ENCODE assay signal across 27 cellular contexts in the genomic region with DNA sequence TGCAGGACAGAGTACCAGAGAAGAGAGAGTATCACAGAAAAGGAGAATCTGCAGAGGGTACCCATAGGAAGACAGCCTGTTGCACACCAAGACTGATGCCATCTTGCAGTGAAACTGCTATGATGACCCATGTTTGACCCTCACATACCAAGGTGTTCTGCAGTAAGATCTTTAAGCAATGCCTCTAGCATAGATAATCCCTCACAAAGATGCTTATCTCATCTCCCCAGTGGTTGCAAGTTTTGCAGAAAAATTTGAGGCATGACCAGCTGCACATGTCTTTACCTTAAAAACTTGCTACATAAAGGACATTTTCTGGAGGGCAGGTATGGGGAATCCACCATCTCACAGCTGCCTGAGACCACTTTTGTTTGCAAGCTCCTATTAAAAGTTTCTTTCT.
"Had no signal": no experiment of that assay in that cellular context is flagged by ENCODE, and none has a peak within 500 bp of the region (broad histone marks: within the 10 kb centered on the region; RNA-seq: fewer than 3 reads in every experiment).

No MANE protein-coding gene starts in this region.

- H3K36me3 ChIP-seq: brain microvascular endothelial cell, left ventricle myocardium inferior, ovary, right lobe of liver, thyroid gland, upper lobe of right lung had no signal

- H3K27me3 ChIP-seq: brain microvascular endothelial cell, ovary, right lobe of liver, thyroid gland, upper lobe of right lung had no signal

- H3K9me3 ChIP-seq: left ventricle myocardium inferior, ovary, right lobe of liver, thyroid gland, upper lobe of right lung had no signal

- H3K27ac ChIP-seq: brain microvascular endothelial cell, coronary artery, left ventricle myocardium inferior, ovary, right lobe of liver, thyroid gland, upper lobe of right lung, VCaP had no signal

- H3K4me3 ChIP-seq: coronary artery, left ventricle myocardium inferior, lung, ovary, right lobe of liver, thyroid gland, upper lobe of right lung had no signal

- DNase-seq: activated CD4-positive, alpha-beta T cell treated with anti-CD3 and anti-CD28 coated beads for 48 hours; activated CD4-positive, alpha-beta T cell treated with anti-CD3 and anti-CD28 coated beads, Interleukin-2, amount 50 U/mL, for 48 hours; activated CD8-positive, alpha-beta memory T cell treated with anti-CD3 and anti-CD28 coated beads, Interleukin-2, amount 50 U/mL, for 4 hours; activated effector memory CD4-positive, alpha-beta T cell treated with anti-CD3 and anti-CD28 coated beads, Interleukin-2, amount 50 U/mL, for 16 hours; activated naive CD4-positive, alpha-beta T cell treated with anti-CD3 and anti-CD28 coated beads for 36 hours; activated naive CD8-positive, alpha-beta T cell treated with anti-CD3 and anti-CD28 coated beads for 36 hours; activated T-cell treated with anti-CD3 and anti-CD28 coated beads, Interleukin-2, amount 50 U/mL, for 1 hour; amniotic stem cell; brain microvascular endothelial cell; foreskin fibroblast; head of caudate nucleus; hypothalamus; immature natural killer cell; left ventricle myocardium inferior; naive B cell; ovary; right lobe of liver; small intestine; stimulated activated CD4-positive, alpha-beta T cell treated with anti-CD3 and anti-CD28 coated beads, Interleukin-4, amount 100 ng/mL, for 24 hours; stimulated activated naive CD8-positive, alpha-beta T cell treated with anti-CD3 and anti-CD28 coated beads, Interleukin-15, amount 100 ng/mL, for 72 hours; T-helper 9 cell; thyroid gland; upper lobe of right lung had no signal

- ATAC-seq: right lobe of liver; stimulated activated effector memory CD8-positive, alpha-beta T cell treated with anti-CD3 and anti-CD28 coated beads, Interleukin-12 subunit alpha, Interleukin-12 subunit beta, amount 100 ng/mL, for 72 hours; stimulated activated naive CD8-positive, alpha-beta T cell treated with anti-CD3 and anti-CD28 coated beads, Interleukin-15, amount 100 ng/mL, for 72 hours; upper lobe of right lung had no signal

- H3K4me1 ChIP-seq: left ventricle myocardium inferior, right lobe of liver, thyroid gland, upper lobe of right lung had no signal
